Comparison of ENCODE assay signal across 8 cellular contexts in the genomic region with DNA sequence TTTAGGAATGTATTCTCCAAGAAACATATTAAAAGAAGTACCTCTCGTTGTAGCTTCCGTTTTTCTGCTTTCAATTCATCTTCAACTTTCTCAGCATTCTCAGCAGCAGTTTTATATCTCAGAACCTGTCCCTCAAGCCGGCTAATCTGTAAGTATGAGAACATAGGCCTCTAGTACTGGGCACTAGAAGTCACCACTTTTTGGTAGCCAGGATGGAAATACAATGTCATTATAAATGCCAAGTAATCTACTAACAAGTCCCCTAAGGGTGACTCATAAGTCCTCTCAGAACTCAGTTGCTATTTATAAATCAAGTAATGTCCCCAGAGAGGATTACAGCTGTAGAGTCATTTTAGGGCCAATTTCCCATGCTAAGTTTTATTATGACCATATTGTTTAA.
DNase-seq lines count a peak whose midpoint lies in the region; ATAC-seq and TF ChIP-seq lines count a peak whose summit lies in the region.

No MANE protein-coding gene starts in this region.

- TF ChIP-seq CTCF in GM10248 (IDR thresholded peaks at IDR 0.05; ENCODE audit: control extremely low read depth, extremely low read depth, low read depth, missing control alignments): no peak

- H3K36me3 ChIP-seq in skeletal muscle tissue (ENCODE audit: control insufficient read depth in 3 of 3, insufficient read depth in 3 of 3, low read length in 3 of 3): peaks cover 12 to 46% (median 37%) of the 10 kb centered on the region in 3 donors

- DNase-seq in GM10248 (ENCODE audit: extremely low spot score) (peak; percentile 71), LHCN-M2 (ENCODE audit: low read depth) (peak; percentile 87), dedifferentiated amniotic fluid mesenchymal stem cell (ENCODE audit: extremely low spot score) (peak; percentile 76), GDM1 (lab: John Stamatoyannopoulos, UW) (no peak), NCI-H1048 (lab: John Stamatoyannopoulos, UW) (no peak), COLO668 (lab: John Stamatoyannopoulos, UW; ENCODE audit: unreplicated experiment) (no peak)

- H3K9me3 ChIP-seq in skeletal muscle tissue (ENCODE audit: control insufficient read depth in 3 of 3, low read length in 3 of 3): no peaks in the 10 kb centered on the region

- H3K27ac ChIP-seq in skeletal muscle tissue (ENCODE audit: low read depth, low read length): peak overlapping the region; percentile 58

- H3K4me1 ChIP-seq in skeletal muscle tissue (ENCODE audit: control insufficient read depth in 3 of 3, insufficient read depth in 3 of 3, low read length in 3 of 3): peaks cover 18 to 31% (median 22%) of the 10 kb centered on the region in 3 donors

- H3K27me3 ChIP-seq in skeletal muscle tissue (ENCODE audit: control insufficient read depth in 3 of 3, insufficient read depth in 3 of 3, low read length in 3 of 3): no peaks in the 10 kb centered on the region

- POLR2A ChIA-PET in GM10248 (lab: Yijun Ruan, JAX): no interaction called here

- ATAC-seq in GM21576 (IDR thresholded peaks at IDR 0.05; ENCODE audit: unreplicated experiment): peak; percentile 88

- no peak overlapping the region for H3K9ac ChIP-seq in skeletal muscle tissue (ENCODE audit: low read depth in 1 of 3, low read length in 3 of 3)

- peak overlapping the region in 1 of 3 donors; percentile 9 for H3K4me3 ChIP-seq in skeletal muscle tissue (ENCODE audit: low read length in 3 of 3)

- CTCF ChIA-PET in GM10248 (lab: Yijun Ruan, JAX): interaction anchor here (1.3 kb wide), 2 partner anchors 16 to 96 kb away, joined by 3 read pairs; no protein-coding TSS in a partner anchor

Comparison
In these comparisons a context has a peak if more than half of its experiments do, and no peak if none do; other contexts are left out.
1. DNase-seq: peak in GM10248 (single experiment), LHCN-M2 (single experiment) and dedifferentiated amniotic fluid mesenchymal stem cell (single experiment); none in GDM1 (single experiment), NCI-H1048 (single experiment) and COLO668 (single experiment).